In genomic region chr11:82682003-82682751, GRCh38 we compare ENCODE assay signal across 8 cellular contexts. TPM values are rescaled to one million over a fixed set of nuclear protein-coding genes. Genes with fewer than 3 reads are reported as not detected.
DNase-seq lines count a peak whose midpoint lies in the region; ATAC-seq and TF ChIP-seq lines count a peak whose summit lies in the region.

No MANE protein-coding gene starts in this region.

- no peak overlapping the region for H3K4me3 ChIP-seq in astrocyte of the cerebellum (ENCODE audit: low read depth, low read length)
- H3K4me3 ChIP-seq in stomach = no peak overlapping the region

- TF ChIP-seq CTCF in astrocyte of the cerebellum (IDR thresholded peaks at IDR 0.05; ENCODE audit: low read depth, low read length, missing control alignments) (peak; percentile 54), stomach (IDR thresholded peaks at IDR 0.05) (peak in 5 of 7 experiments; percentile 17 to 64 (median 43))

- H3K4me1 ChIP-seq in stomach = peaks cover 0 to 9% (median 2%) of the 10 kb centered on the region in 4 donors

- no peak for TF ChIP-seq POLR2A in stomach (IDR thresholded peaks at IDR 0.05)

- DNase-seq in CMK (ENCODE audit: low read depth) (peak; percentile 25), NCI-H2227 treated with DMSO at 0.1 percent for 48 hours (lab: John Stamatoyannopoulos, UW) (peak; percentile 3), astrocyte of the cerebellum (ENCODE audit: low read depth) (peak; percentile 56), iPS-NIHi7 (ENCODE audit: extremely low spot score) (peak; percentile 51), stomach (no peak), NCI-H128 (lab: John Stamatoyannopoulos, UW; ENCODE audit: unreplicated experiment) (no peak)

- H3K27me3 ChIP-seq in stomach = no peaks in the 10 kb centered on the region

- TF ChIP-seq EP300 in stomach (IDR thresholded peaks at IDR 0.05) = no peak

- WGBS in stomach, 5 donors = 12 to 21% (median 14%) methylated on average over 6 of the region's 6 CpGs

- intact Hi-C loops in stomach (cut with DNase I; ENCODE audit: low total_unique reads) = no loop called here

- peaks cover 0 to 4% (median 0%) of the 10 kb centered on the region in 4 donors for H3K9me3 ChIP-seq in stomach

- in situ Hi-C loops in astrocyte of the cerebellum (cut with HindIII; ENCODE audit: low sequenced_read_pairs) = no loop called here

- ATAC-seq in GM18858 (IDR thresholded peaks at IDR 0.05; ENCODE audit: unreplicated experiment) (peak; percentile 88), HG03097 (IDR thresholded peaks at IDR 0.05; ENCODE audit: low FRiP score, unreplicated experiment) (peak; percentile 82)

- H3K27ac ChIP-seq in stomach = no peak overlapping the region

- H3K36me3 ChIP-seq in stomach = no peaks in the 10 kb centered on the region

RNA-seq across cellular contexts. Expression of gene FAM181B, which starts 51.5 kb away (rescaled TPM):
- total RNA-seq in stomach = 1 to 10 TPM in 2 of 5 donors, not detected in 3; 1.7 to 2.6 TPM
- under 1 TPM in 2 of 3 donors, not detected in 1; 0.31 to 0.43 TPM for polyA plus RNA-seq in stomach

Comparison
In these comparisons a context has a peak if more than half of its experiments do, and no peak if none do; other contexts are left out.
1. DNase-seq: peak in CMK (single experiment), NCI-H2227 treated with DMSO at 0.1 percent for 48 hours (single experiment), astrocyte of the cerebellum (single experiment) and iPS-NIHi7 (single experiment); none in stomach (single experiment) and NCI-H128 (single experiment).